ENCODE assay signal across 19 cellular contexts in genomic region chr1:75588779-75589475, GRCh38. TPM values are rescaled to one million over a fixed set of nuclear protein-coding genes. Genes with fewer than 3 reads are reported as not detected.
A peak's percentile ranks its signal among the peaks of the same experiment; 100 is the strongest.
DNase-seq lines count a peak whose midpoint lies in the region; ATAC-seq and TF ChIP-seq lines count a peak whose summit lies in the region.
"Had no signal": no experiment of that assay in that cellular context is flagged by ENCODE, and none has a peak within 500 bp of the region (broad histone marks: within the 10 kb centered on the region; RNA-seq: fewer than 3 reads in every experiment).

No MANE protein-coding gene starts in this region.

- 62% methylated on average over 4 of the region's 4 CpGs; no CpG with 5 or more reads in 1 of the 2 experiments for WGBS in endodermal cell (ENCODE audit: insufficient coverage in 1 of 2, insufficient read length in 1 of 2), 2 experiments

- H3K27ac ChIP-seq in endodermal cell (ENCODE audit: low read depth, low read length), result no peak overlapping the region
- H3K27ac ChIP-seq: PC-9, RWPE1 had no signal

- no peaks in the 10 kb centered on the region for H3K27me3 ChIP-seq in endodermal cell (ENCODE audit: control insufficient read depth, insufficient read depth, low read length, poor library complexity, severe bottlenecking)

- peaks cover 2% of the 10 kb centered on the region for H3K36me3 Mint-ChIP-seq in endodermal cell (ENCODE audit: low read depth)
- H3K36me3 Mint-ChIP-seq: CD8-positive, alpha-beta memory T cell had no signal

- H3K9me3 Mint-ChIP-seq in endodermal cell, result peaks cover 10% of the 10 kb centered on the region

- no peak overlapping the region for H3K9ac ChIP-seq in endodermal cell (ENCODE audit: extremely low read depth, low read length, poor library complexity, severe bottlenecking)

- peak overlapping the region; percentile 77 for H3K27ac Mint-ChIP-seq in endodermal cell
- H3K27ac Mint-ChIP-seq: CD8-positive, alpha-beta memory T cell had no signal

- peaks cover 27% of the 10 kb centered on the region for H3K4me1 Mint-ChIP-seq in endodermal cell
- H3K4me1 Mint-ChIP-seq: CD8-positive, alpha-beta memory T cell had no signal

- DNase-seq in NCI-H69 (lab: John Stamatoyannopoulos, UW) (peak; percentile 3), endodermal cell (no peak), renal cortical epithelial cell (ENCODE audit: low read depth) (peak; percentile 53), SIG-M5 treated with dmso at 0.1 percent for 504 hours (lab: John Stamatoyannopoulos, UW; ENCODE audit: unreplicated experiment) (no peak)
- DNase-seq in stimulated activated CD4-positive, alpha-beta T cell treated with anti-CD3 and anti-CD28 coated beads, Interleukin-1b, Interleukin-23, amount 100 ng/mL, for 48 hours, result no peak
- DNase-seq in activated CD4-positive, CD25-positive, alpha-beta regulatory T cell treated with anti-CD3 and anti-CD28 coated beads, Interleukin-2, amount 50 U/mL, for 72 hours, result no peak
- DNase-seq: C1 segment of cervical spinal cord; CD8-positive, alpha-beta memory T cell; GDM1; NCI-H1105; NCI-H2081; NCI-H2171 treated with DMSO at 0.1 percent for 48 hours; NCI-H446 treated with DMSO at 0.1 percent for 48 hours; NCI-H774; PC-9; SIG-M5 had no signal

- TF ChIP-seq CTCF in endodermal cell (conservative IDR thresholded peaks at IDR 0.05), result no peak

- H3K4me1 ChIP-seq in endodermal cell (ENCODE audit: control insufficient read depth, insufficient read depth, low read length), result peaks cover 27% of the 10 kb centered on the region

- H3K4me3 Mint-ChIP-seq in endodermal cell, result no peak overlapping the region
- H3K4me3 Mint-ChIP-seq: CD8-positive, alpha-beta memory T cell had no signal

- peak; percentile 53 for ATAC-seq in GM18511 (IDR thresholded peaks at IDR 0.05; ENCODE audit: unreplicated experiment)

- no peak overlapping the region for H3K4me3 ChIP-seq in endodermal cell (ENCODE audit: low read length)
- H3K4me3 ChIP-seq: HAP-1, PC-9 had no signal

- H3K36me3 ChIP-seq in endodermal cell (ENCODE audit: control insufficient read depth, insufficient read depth, low read length), result no peaks in the 10 kb centered on the region
- H3K36me3 ChIP-seq: HAP-1 had no signal

- peaks cover 2% of the 10 kb centered on the region for H3K27me3 Mint-ChIP-seq in endodermal cell (ENCODE audit: insufficient read depth)

- H3K9me3 ChIP-seq in endodermal cell (ENCODE audit: control insufficient read depth, low read length), result no peaks in the 10 kb centered on the region

RNA-seq across cellular contexts. Expression of gene SLC44A5, which starts 22.0 kb away (rescaled TPM):
- total RNA-seq in endodermal cell, result 10 to 100 TPM in 1 of 2 donors, 1 to 10 TPM in 1; 4.6 to 10.0 TPM
- 13.1 TPM for polyA plus RNA-seq in endodermal cell (2013, experiment 1 of 2)
- polyA plus RNA-seq in endodermal cell (2013, experiment 2 of 2), result 11.3 TPM
- total RNA-seq in renal cortical epithelial cell, result 1.7 and 8.5 TPM in 2 replicates

Comparison
In these comparisons a context has a peak if more than half of its experiments do, and no peak if none do; other contexts are left out.
1. DNase-seq: peak in NCI-H69 (single experiment) and renal cortical epithelial cell (single experiment); none in endodermal cell (single experiment), stimulated activated CD4-positive, alpha-beta T cell treated with anti-CD3 and anti-CD28 coated beads, Interleukin-1b, Interleukin-23, amount 100 ng/mL, for 48 hours (single experiment), activated CD4-positive, CD25-positive, alpha-beta regulatory T cell treated with anti-CD3 and anti-CD28 coated beads, Interleukin-2, amount 50 U/mL, for 72 hours (single experiment) and SIG-M5 treated with dmso at 0.1 percent for 504 hours (single experiment).